8 cellular contexts compared by ENCODE assay signal in the genomic region with DNA sequence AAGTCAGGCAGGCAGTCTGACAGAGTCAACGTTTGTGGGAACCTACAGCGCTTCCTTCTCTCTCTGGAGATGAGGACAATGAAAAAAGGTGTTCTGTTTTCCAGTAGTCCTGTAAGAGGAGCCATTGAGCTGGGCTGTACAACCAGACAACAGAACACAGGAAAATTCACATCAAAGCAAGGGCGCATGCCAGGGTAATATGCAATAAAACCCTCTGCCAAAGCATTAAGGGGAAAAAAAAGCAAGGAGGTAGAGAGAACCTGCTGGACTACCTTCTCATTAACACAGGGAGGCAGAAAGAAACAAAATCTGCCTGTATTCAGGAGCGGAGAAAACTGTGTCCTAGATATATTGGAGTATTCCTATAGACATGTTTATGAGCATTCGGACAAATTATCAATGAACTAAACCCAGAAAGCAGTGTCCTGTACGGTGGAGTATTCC. TPM values are rescaled to one million over a fixed set of nuclear protein-coding genes. Genes with fewer than 3 reads are reported as not detected.
DNase-seq lines count a peak whose midpoint lies in the region; ATAC-seq and TF ChIP-seq lines count a peak whose summit lies in the region.

No MANE protein-coding gene starts in this region.

- no peak for ATAC-seq in HG03097 (IDR thresholded peaks at IDR 0.05; ENCODE audit: low FRiP score, unreplicated experiment)

- H3K4me1 Mint-ChIP-seq in activated naive CD4-positive, alpha-beta T cell treated with anti-CD3 and anti-CD28 coated beads, Interleukin-2, amount 10 ng/mL, durations not matched to agents 7 days and 5 days, result peaks cover 44% of the 10 kb centered on the region

- H3K9me3 Mint-ChIP-seq in activated naive CD4-positive, alpha-beta T cell treated with anti-CD3 and anti-CD28 coated beads, Interleukin-2, amount 10 ng/mL, durations not matched to agents 7 days and 5 days, result no peaks in the 10 kb centered on the region

- TF ChIP-seq CTCF in colonic mucosa (IDR thresholded peaks at IDR 0.05) (peak; percentile 35), liver (IDR thresholded peaks at IDR 0.05; ENCODE audit: low read depth, low read length, missing input control) (peak; percentile 45)

- H3K9ac ChIP-seq in colonic mucosa (ENCODE audit: low read depth in 2 of 2, low read length in 2 of 2), result peak overlapping the region; percentile 16 to 27
- no peak overlapping the region for H3K9ac ChIP-seq in liver (ENCODE audit: low read depth in 1 of 2, low read length in 2 of 2)

- peak overlapping the region; percentile 91 for H3K4me3 Mint-ChIP-seq in activated naive CD4-positive, alpha-beta T cell treated with anti-CD3 and anti-CD28 coated beads, Interleukin-2, amount 10 ng/mL, durations not matched to agents 7 days and 5 days

- intact Hi-C loops in colonic mucosa (cut with DNase I), result loop anchor here (5.0 kb wide), 2 partner anchors 58 to 73 kb away; no protein-coding TSS in a partner anchor

- H3K4me1 ChIP-seq in colonic mucosa (peaks cover 16% of the 10 kb centered on the region), liver (ENCODE audit: control insufficient read depth in 4 of 4, insufficient read depth in 4 of 4, low read length in 3 of 4) (peaks cover 2 to 16% (median 9%) of the 10 kb centered on the region in 4 donors)

- H3K4me3 ChIP-seq in colonic mucosa (peak overlapping the region; percentile 79), liver (ENCODE audit: low read depth in 1 of 3, low read length in 3 of 3) (peak overlapping the region in 1 of 3 donors; percentile 5)

- H3K27me3 ChIP-seq in colonic mucosa (no peaks in the 10 kb centered on the region), liver (ENCODE audit: control insufficient read depth in 4 of 4, insufficient read depth in 4 of 4, low read length in 3 of 4) (no peaks in the 10 kb centered on the region)

- peaks cover 10% of the 10 kb centered on the region for H3K27me3 Mint-ChIP-seq in activated naive CD4-positive, alpha-beta T cell treated with anti-CD3 and anti-CD28 coated beads, Interleukin-2, amount 10 ng/mL, durations not matched to agents 7 days and 5 days

- H3K27ac Mint-ChIP-seq in activated naive CD4-positive, alpha-beta T cell treated with anti-CD3 and anti-CD28 coated beads, Interleukin-2, amount 10 ng/mL, durations not matched to agents 7 days and 5 days, result no peak overlapping the region

- peak; percentile 59 for DNase-seq in activated naive CD4-positive, alpha-beta T cell treated with anti-CD3 and anti-CD28 coated beads, Interleukin-2, amount 10 ng/mL, durations not matched to agents 7 days and 5 days
- DNase-seq in activated naive CD4-positive, alpha-beta T cell treated with anti-CD3 and anti-CD28 coated beads, Interleukin-2, amount 50 U/mL, for 16 hours, result no peak
- peak; percentile 95 for DNase-seq in M059J (ENCODE audit: low read depth)
- peak; percentile 88 for DNase-seq in RPMI7951 (ENCODE audit: low read depth)
- DNase-seq in colonic mucosa, result peak; percentile 78

- H3K27ac ChIP-seq in colonic mucosa (peak overlapping the region; percentile 64), liver (ENCODE audit: low read depth in 1 of 2, low read length in 2 of 2) (no peak overlapping the region), temporal lobe (ENCODE audit: low read depth, low read length) (peak overlapping the region; percentile 84)

- WGBS in liver, result 18% methylated on average over 6 of the region's 6 CpGs

- H3K9me3 ChIP-seq in colonic mucosa (no peaks in the 10 kb centered on the region), liver (ENCODE audit: control insufficient read depth in 4 of 4, low read length in 3 of 4) (no peaks in the 10 kb centered on the region)

- H3K36me3 Mint-ChIP-seq in activated naive CD4-positive, alpha-beta T cell treated with anti-CD3 and anti-CD28 coated beads, Interleukin-2, amount 10 ng/mL, durations not matched to agents 7 days and 5 days, result peaks cover 8% of the 10 kb centered on the region

- TF ChIP-seq RAD21 in liver (IDR thresholded peaks at IDR 0.05), result peak; percentile 82 to 83

- CTCF ChIA-PET in activated naive CD4-positive, alpha-beta T cell treated with anti-CD3 and anti-CD28 coated beads, Interleukin-2, amount 10 ng/mL, durations not matched to agents 7 days and 5 days (lab: Charles Lee), result interaction anchor here (0.7 to 5.6 kb wide), 6 partner anchors 54 to 577 kb away, joined by 3 to 48 read pairs (median 4); no protein-coding TSS in a partner anchor

- H3K36me3 ChIP-seq in colonic mucosa, result no peaks in the 10 kb centered on the region
- H3K36me3 ChIP-seq in liver (ENCODE audit: control insufficient read depth in 4 of 4, insufficient read depth in 3 of 4, low read depth in 1 of 4, low read length in 3 of 4), result no peaks in the 10 kb centered on the region

TF ChIP-seq in liver, 16 proteins besides CTCF, POLR2A, EP300 and RAD21:
- peak; percentile 35 for TF ChIP-seq YY1 (IDR thresholded peaks at IDR 0.05)
- no peak for TF ChIP-seq HNF4A (conservative IDR thresholded peaks at IDR 0.05)

RNA-seq across cellular contexts. Expression of a gene that starts 1.3 kb away (rescaled TPM):
- total RNA-seq in M059J (2014; rRNA removed; shearing (Covaris generic)), result 21.3 and 41.6 TPM in 2 replicates
- total RNA-seq in RPMI7951 (2014; rRNA removed; shearing (Covaris generic)), result 25.1 and 26.3 TPM in 2 replicates
- 10 to 100 TPM in 1 of 2 donors, 1 to 10 TPM in 1; 4.2 to 13.4 TPM for total RNA-seq in colonic mucosa
- 1 to 10 TPM; 1.3 to 3.3 TPM for total RNA-seq in liver
- 1 to 10 TPM in 1 of 2 donors, under 1 TPM in 1; 0.74 to 1.6 TPM for polyA plus RNA-seq in liver
- 22.9 TPM for total RNA-seq in temporal lobe

Comparison
In these comparisons a context has a peak if more than half of its experiments do, and no peak if none do; other contexts are left out.
1. H3K27ac ChIP-seq: peak in colonic mucosa (single experiment) and temporal lobe (single experiment); none in liver (0 of 2).
2. H3K9ac ChIP-seq: peak in colonic mucosa (2 of 2); none in liver (0 of 2).